In genomic region chr12:105204127-105204526, GRCh38 we compare ENCODE assay signal across 18 cellular contexts. TPM values are rescaled to one million over a fixed set of nuclear protein-coding genes. Genes with fewer than 3 reads are reported as not detected.
DNase-seq lines count a peak whose midpoint lies in the region; ATAC-seq and TF ChIP-seq lines count a peak whose summit lies in the region.
"Had no signal": no experiment of that assay in that cellular context is flagged by ENCODE, and none has a peak within 500 bp of the region (broad histone marks: within the 10 kb centered on the region; RNA-seq: fewer than 3 reads in every experiment).

No MANE protein-coding gene starts in this region.

- H3K27me3 ChIP-seq in mesendoderm (ENCODE audit: insufficient read depth, low read length, poor library complexity) (no peaks in the 10 kb centered on the region), neural progenitor cell (no peaks in the 10 kb centered on the region)
- H3K27me3 ChIP-seq: Peyer's patch had no signal

- H2AFZ ChIP-seq in neural progenitor cell (replicated peaks), result no peak overlapping the region

- no peaks in the 10 kb centered on the region for H3K27me3 Mint-ChIP-seq in stimulated activated naive CD8-positive, alpha-beta T cell treated with anti-CD3 and anti-CD28 coated beads, Interleukin-15, Interleukin-2, amounts not matched to agents 100 ng/mL and 50 ng/mL, for 24 hours
- H3K27me3 Mint-ChIP-seq in activated T-helper 2 cell treated with anti-CD3 and anti-CD28 coated beads, Interferon-gamma antibody, Interleukin-2, Interleukin-4, amounts not matched to agents 10 μg/mL and 5 μg/mL and 100 μg/mL, durations not matched to agents 14 hours and 24 hours and 36 hours (ENCODE audit: low read depth), result no peaks in the 10 kb centered on the region
- H3K27me3 Mint-ChIP-seq in neural progenitor cell (ENCODE audit: insufficient read depth, low read depth), result no peaks in the 10 kb centered on the region
- H3K27me3 Mint-ChIP-seq: CD4-positive, CD25-positive, alpha-beta regulatory T cell had no signal

- H3K18ac ChIP-seq in mesendoderm (ENCODE audit: low read length), result no peak overlapping the region

- H3K27ac ChIP-seq in mesendoderm (ENCODE audit: low read depth, low read length) (no peak overlapping the region), neural progenitor cell (no peak overlapping the region)
- H3K27ac ChIP-seq: Peyer's patch had no signal

- H3K4me2 ChIP-seq in mesendoderm (ENCODE audit: low read length), result no peak overlapping the region
- H3K4me2 ChIP-seq in neural progenitor cell, result no peak overlapping the region

- no peaks in the 10 kb centered on the region for H3K9me3 Mint-ChIP-seq in stimulated activated naive CD8-positive, alpha-beta T cell treated with anti-CD3 and anti-CD28 coated beads, Interleukin-15, Interleukin-2, amounts not matched to agents 100 ng/mL and 50 ng/mL, for 24 hours
- H3K9me3 Mint-ChIP-seq in activated T-helper 2 cell treated with anti-CD3 and anti-CD28 coated beads, Interferon-gamma antibody, Interleukin-2, Interleukin-4, amounts not matched to agents 10 μg/mL and 5 μg/mL and 100 μg/mL, durations not matched to agents 14 hours and 24 hours and 36 hours, result no peaks in the 10 kb centered on the region
- no peaks in the 10 kb centered on the region for H3K9me3 Mint-ChIP-seq in neural progenitor cell
- H3K9me3 Mint-ChIP-seq: H9 had no signal

- no peak overlapping the region for H3K4ac ChIP-seq in mesendoderm (ENCODE audit: low read depth, low read length)

- no peak overlapping the region for H4K8ac ChIP-seq in mesendoderm (ENCODE audit: low read depth, low read length)

- DNase-seq in stimulated activated naive CD8-positive, alpha-beta T cell treated with anti-CD3 and anti-CD28 coated beads, Interleukin-15, Interleukin-2, amounts not matched to agents 100 U/mL and 50 U/mL, for 24 hours, result no peak
- DNase-seq in activated T-helper 2 cell treated with anti-CD3 and anti-CD28 coated beads, Interferon-gamma antibody, Interleukin-2, Interleukin-4, amounts not matched to agents 10 μg/mL and 5 μg/mL and 100 μg/mL, durations not matched to agents 14 hours and 24 hours and 36 hours (ENCODE audit: low spot score), result no peak
- DNase-seq in islet precursor cell, result peak; percentile 37
- no peak for DNase-seq in nucleus accumbens (lab: John Stamatoyannopoulos, UW)
- DNase-seq in mesendoderm, result no peak
- DNase-seq in neural progenitor cell (ENCODE audit: low spot score), result no peak
- DNase-seq: CD4-positive, CD25-positive, alpha-beta regulatory T cell; DMS79; H9; Karpas-422; MV-4-11; NCI-H1105 treated with DMSO at 0.1 percent for 48 hours; NCI-H2029 treated with DMSO at 0.1 percent for 48 hours; NCI-H2171; NCI-H345; NCI-H524; Peyer's patch had no signal

- H4K5ac ChIP-seq in mesendoderm (ENCODE audit: low read length), result no peak overlapping the region

- no peak for TF ChIP-seq CTCF in neural progenitor cell (IDR thresholded peaks at IDR 0.05)

- no peak for ATAC-seq in stimulated activated naive CD8-positive, alpha-beta T cell treated with anti-CD3 and anti-CD28 coated beads, Interleukin-15, Interleukin-2, amounts not matched to agents 100 U/mL and 50 U/mL, for 24 hours

- intact Hi-C loops in activated T-helper 2 cell treated with anti-CD3 and anti-CD28 coated beads, Interferon-gamma antibody, Interleukin-2, Interleukin-4, amounts not matched to agents 10 μg/mL and 5 μg/mL and 100 μg/mL, durations not matched to agents 14 hours and 24 hours and 36 hours (cut with micrococcal nuclease), result no loop called here

- H3K79me1 ChIP-seq in mesendoderm (ENCODE audit: low read length), result no peaks in the 10 kb centered on the region

- no peak overlapping the region for H3K4me3 Mint-ChIP-seq in stimulated activated naive CD8-positive, alpha-beta T cell treated with anti-CD3 and anti-CD28 coated beads, Interleukin-15, Interleukin-2, amounts not matched to agents 100 ng/mL and 50 ng/mL, for 24 hours
- H3K4me3 Mint-ChIP-seq in activated T-helper 2 cell treated with anti-CD3 and anti-CD28 coated beads, Interferon-gamma antibody, Interleukin-2, Interleukin-4, amounts not matched to agents 10 μg/mL and 5 μg/mL and 100 μg/mL, durations not matched to agents 14 hours and 24 hours and 36 hours (ENCODE audit: low read depth), result no peak overlapping the region
- H3K4me3 Mint-ChIP-seq in neural progenitor cell, result no peak overlapping the region
- H3K4me3 Mint-ChIP-seq: CD4-positive, CD25-positive, alpha-beta regulatory T cell; H9 had no signal

- no peak overlapping the region for H3K56ac ChIP-seq in mesendoderm (ENCODE audit: low read length)

- H3K9ac ChIP-seq in mesendoderm (ENCODE audit: low read length), result no peak overlapping the region
- no peak overlapping the region for H3K9ac ChIP-seq in neural progenitor cell

- H2BK120ac ChIP-seq in mesendoderm (ENCODE audit: low read depth, low read length), result no peak overlapping the region

- peaks cover 41% of the 10 kb centered on the region for H3K36me3 Mint-ChIP-seq in stimulated activated naive CD8-positive, alpha-beta T cell treated with anti-CD3 and anti-CD28 coated beads, Interleukin-15, Interleukin-2, amounts not matched to agents 100 ng/mL and 50 ng/mL, for 24 hours (ENCODE audit: low read depth)
- H3K36me3 Mint-ChIP-seq in activated T-helper 2 cell treated with anti-CD3 and anti-CD28 coated beads, Interferon-gamma antibody, Interleukin-2, Interleukin-4, amounts not matched to agents 10 μg/mL and 5 μg/mL and 100 μg/mL, durations not matched to agents 14 hours and 24 hours and 36 hours (ENCODE audit: low read depth), result peaks cover 70% of the 10 kb centered on the region
- H3K36me3 Mint-ChIP-seq in neural progenitor cell, result peaks cover 37% of the 10 kb centered on the region

- no CpG with 5 or more reads among the region's 8 CpGs for WGBS in mesendoderm (ENCODE audit: extremely low coverage, insufficient coverage, low lambda C conversion rate)

- no peak overlapping the region for H3K4me3 ChIP-seq in mesendoderm (ENCODE audit: low read length)
- no peak overlapping the region for H3K4me3 ChIP-seq in neural progenitor cell
- H3K4me3 ChIP-seq: Peyer's patch had no signal

- no peaks in the 10 kb centered on the region for H3K9me3 ChIP-seq in neural progenitor cell (ENCODE audit: low read depth)
- H3K9me3 ChIP-seq: Peyer's patch had no signal

- peak overlapping the region; percentile 67 for H3K27ac Mint-ChIP-seq in stimulated activated naive CD8-positive, alpha-beta T cell treated with anti-CD3 and anti-CD28 coated beads, Interleukin-15, Interleukin-2, amounts not matched to agents 100 ng/mL and 50 ng/mL, for 24 hours
- H3K27ac Mint-ChIP-seq in activated T-helper 2 cell treated with anti-CD3 and anti-CD28 coated beads, Interferon-gamma antibody, Interleukin-2, Interleukin-4, amounts not matched to agents 10 μg/mL and 5 μg/mL and 100 μg/mL, durations not matched to agents 14 hours and 24 hours and 36 hours, result peak overlapping the region; percentile 4
- no peak overlapping the region for H3K27ac Mint-ChIP-seq in neural progenitor cell
- H3K27ac Mint-ChIP-seq: CD4-positive, CD25-positive, alpha-beta regulatory T cell; H9 had no signal

- no peaks in the 10 kb centered on the region for H3K79me2 ChIP-seq in mesendoderm (ENCODE audit: control insufficient read depth, insufficient read depth, low read length)
- H3K79me2 ChIP-seq in neural progenitor cell (ENCODE audit: low read depth), result no peaks in the 10 kb centered on the region

- H3K23ac ChIP-seq in mesendoderm (ENCODE audit: low read length), result no peak overlapping the region

- no peaks in the 10 kb centered on the region for H3K4me1 ChIP-seq in mesendoderm (ENCODE audit: control insufficient read depth, low read depth, low read length)
- no peaks in the 10 kb centered on the region for H3K4me1 ChIP-seq in neural progenitor cell
- H3K4me1 ChIP-seq: Peyer's patch had no signal

- H3F3A ChIP-seq in neural progenitor cell (ENCODE audit: low read depth), result no peaks in the 10 kb centered on the region

- no peak overlapping the region for H2BK5ac ChIP-seq in mesendoderm (ENCODE audit: low read length)

- H3K36me3 ChIP-seq in mesendoderm (ENCODE audit: control insufficient read depth, insufficient read depth, low read length), result peaks cover 7% of the 10 kb centered on the region
- no peaks in the 10 kb centered on the region for H3K36me3 ChIP-seq in neural progenitor cell

- H2AK5ac ChIP-seq in mesendoderm (ENCODE audit: low read length), result no peak overlapping the region

- H2BK15ac ChIP-seq in mesendoderm (replicated peaks; ENCODE audit: low read depth), result no peak overlapping the region

- H4K20me1 ChIP-seq in neural progenitor cell (ENCODE audit: low read depth), result no peaks in the 10 kb centered on the region

- peaks cover 16% of the 10 kb centered on the region for H3K4me1 Mint-ChIP-seq in stimulated activated naive CD8-positive, alpha-beta T cell treated with anti-CD3 and anti-CD28 coated beads, Interleukin-15, Interleukin-2, amounts not matched to agents 100 ng/mL and 50 ng/mL, for 24 hours (ENCODE audit: low read depth)
- peaks cover 12% of the 10 kb centered on the region for H3K4me1 Mint-ChIP-seq in activated T-helper 2 cell treated with anti-CD3 and anti-CD28 coated beads, Interferon-gamma antibody, Interleukin-2, Interleukin-4, amounts not matched to agents 10 μg/mL and 5 μg/mL and 100 μg/mL, durations not matched to agents 14 hours and 24 hours and 36 hours (ENCODE audit: low read depth)
- no peaks in the 10 kb centered on the region for H3K4me1 Mint-ChIP-seq in neural progenitor cell
- H3K4me1 Mint-ChIP-seq: CD4-positive, CD25-positive, alpha-beta regulatory T cell had no signal

RNA-seq across cellular contexts. Expression of gene APPL2, which starts 31.8 kb away (rescaled TPM):
- total RNA-seq in activated T-helper 2 cell treated with anti-CD3 and anti-CD28 coated beads, Interferon-gamma antibody, Interleukin-2, Interleukin-4, amounts not matched to agents 10 μg/mL and 5 μg/mL and 100 μg/mL, durations not matched to agents 14 hours and 24 hours and 36 hours, result 28.8 and 30.4 TPM in 2 replicates
- polyA plus RNA-seq in mesendoderm (2013, experiment 1 of 2), result 12.7 TPM
- polyA plus RNA-seq in mesendoderm (2013, experiment 2 of 2), result 12.5 TPM
- 27.7 and 37.5 TPM in 2 replicates for total RNA-seq in neural progenitor cell (ENCODE audit: low replicate concordance)
